Comparison of ENCODE assay signal across 1 cellular context in genomic region chr7:2451171-2452073, GRCh38.
A peak's percentile ranks its signal among the peaks of the same experiment; 100 is the strongest.
TF ChIP-seq lines count a peak whose summit lies in the region.

No MANE protein-coding gene starts in this region.

TF ChIP-seq in HepG2, 621 proteins besides CTCF, POLR2A, EP300 and RAD21 (continues in another document):
- TF ChIP-seq, protein P1, sequence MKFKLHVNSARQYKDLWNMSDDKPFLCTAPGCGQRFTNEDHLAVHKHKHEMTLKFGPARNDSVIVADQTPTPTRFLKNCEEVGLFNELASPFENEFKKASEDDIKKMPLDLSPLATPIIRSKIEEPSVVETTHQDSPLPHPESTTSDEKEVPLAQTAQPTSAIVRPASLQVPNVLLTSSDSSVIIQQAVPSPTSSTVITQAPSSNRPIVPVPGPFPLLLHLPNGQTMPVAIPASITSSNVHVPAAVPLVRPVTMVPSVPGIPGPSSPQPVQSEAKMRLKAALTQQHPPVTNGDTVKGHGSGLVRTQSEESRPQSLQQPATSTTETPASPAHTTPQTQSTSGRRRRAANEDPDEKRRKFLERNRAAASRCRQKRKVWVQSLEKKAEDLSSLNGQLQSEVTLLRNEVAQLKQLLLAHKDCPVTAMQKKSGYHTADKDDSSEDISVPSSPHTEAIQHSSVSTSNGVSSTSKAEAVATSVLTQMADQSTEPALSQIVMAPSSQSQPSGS (CRISPR knock-in tag; IDR thresholded peaks at IDR 0.05): 0 out of 2 replicates have a peak, but pooled peaks have one; percentile 10
- TF ChIP-seq ZNF614 (CRISPR knock-in tag; IDR thresholded peaks at IDR 0.05; ENCODE audit: borderline replicate concordance) (no peak), ZNF549 (CRISPR knock-in tag; IDR thresholded peaks at IDR 0.05) (no peak), HOXD1 (CRISPR knock-in tag; IDR thresholded peaks at IDR 0.05) (no peak), ZNF12 (CRISPR knock-in tag; IDR thresholded peaks at IDR 0.05) (no peak), TEAD2 (CRISPR knock-in tag; IDR thresholded peaks at IDR 0.05) (no peak), ZSCAN25 (CRISPR knock-in tag; IDR thresholded peaks at IDR 0.05) (peak; percentile 4; the same call in 1 of the 2 replicates), TAF1 (CRISPR knock-in tag; IDR thresholded peaks at IDR 0.05) (peak; percentile 46), SMAD9 (CRISPR knock-in tag; IDR thresholded peaks at IDR 0.05) (no peak), SMYD3 (CRISPR knock-in tag; IDR thresholded peaks at IDR 0.05) (0 out of 2 replicates have a peak, but pooled peaks have one; percentile 84), MXD3 (CRISPR knock-in tag; IDR thresholded peaks at IDR 0.05) (peak; percentile 76; the same call in 1 of the 2 replicates), CBX1 (IDR thresholded peaks at IDR 0.05; ENCODE audit: low read depth) (no peak), AHR (CRISPR knock-in tag; IDR thresholded peaks at IDR 0.05) (no peak), ZBTB10 (CRISPR knock-in tag; IDR thresholded peaks at IDR 0.05; ENCODE audit: borderline replicate concordance) (no peak), SATB2 (CRISPR knock-in tag; IDR thresholded peaks at IDR 0.05) (no peak), PCBP2 (optimal IDR thresholded peaks at IDR 0.05; ENCODE audit: low read depth, low read length, poor library complexity, severe bottlenecking) (no peak), REL (CRISPR knock-in tag; conservative IDR thresholded peaks at IDR 0.05) (no peak), ZNF639 (CRISPR knock-in tag; conservative IDR thresholded peaks at IDR 0.05) (no peak), BCL6 (CRISPR knock-in tag; IDR thresholded peaks at IDR 0.05) (peak; percentile 33; the same call in 1 of the 2 replicates), NBN (conservative IDR thresholded peaks at IDR 0.05) (no peak), ZNF773 (CRISPR knock-in tag; IDR thresholded peaks at IDR 0.05; ENCODE audit: borderline replicate concordance) (no peak; the same call in 1 of the 2 replicates), ZNF468 (CRISPR knock-in tag; IDR thresholded peaks at IDR 0.05) (peak; percentile 62; the same call in 1 of the 2 replicates), ZBTB39 (CRISPR knock-in tag; IDR thresholded peaks at IDR 0.05) (no peak), SIX4 (CRISPR knock-in tag; IDR thresholded peaks at IDR 0.05) (no peak), CREB1 (IDR thresholded peaks at IDR 0.05) (no peak), CREB1 (CRISPR knock-in tag; IDR thresholded peaks at IDR 0.05) (no peak), NCOA2 (CRISPR knock-in tag; IDR thresholded peaks at IDR 0.05) (no peak), SUZ12 (IDR thresholded peaks at IDR 0.05; ENCODE audit: low read depth, low read length) (no peak), MTF2 (CRISPR knock-in tag; IDR thresholded peaks at IDR 0.05; ENCODE audit: borderline replicate concordance) (no peak), ZBTB42 (CRISPR knock-in tag; IDR thresholded peaks at IDR 0.05) (0 out of 2 replicates have a peak, but pooled peaks have one; percentile 67), ZNF703 (CRISPR knock-in tag; IDR thresholded peaks at IDR 0.05; ENCODE audit: borderline replicate concordance) (no peak; the same call in 1 of the 2 replicates), ZMYM4 (CRISPR knock-in tag; IDR thresholded peaks at IDR 0.05) (0 out of 2 replicates have a peak, but pooled peaks have one; percentile 47), ZHX2 (IDR thresholded peaks at IDR 0.05; ENCODE audit: low read depth) (no peak), ZHX2 (CRISPR knock-in tag; IDR thresholded peaks at IDR 0.05; ENCODE audit: borderline replicate concordance) (no peak; the same call in 1 of the 2 replicates), ZNF292 (CRISPR knock-in tag; IDR thresholded peaks at IDR 0.05; ENCODE audit: borderline replicate concordance, low read depth) (peak; percentile 65), HNRNPUL1 (IDR thresholded peaks at IDR 0.05; ENCODE audit: low read depth, low read length) (no peak)
- TF ChIP-seq, protein P2, sequence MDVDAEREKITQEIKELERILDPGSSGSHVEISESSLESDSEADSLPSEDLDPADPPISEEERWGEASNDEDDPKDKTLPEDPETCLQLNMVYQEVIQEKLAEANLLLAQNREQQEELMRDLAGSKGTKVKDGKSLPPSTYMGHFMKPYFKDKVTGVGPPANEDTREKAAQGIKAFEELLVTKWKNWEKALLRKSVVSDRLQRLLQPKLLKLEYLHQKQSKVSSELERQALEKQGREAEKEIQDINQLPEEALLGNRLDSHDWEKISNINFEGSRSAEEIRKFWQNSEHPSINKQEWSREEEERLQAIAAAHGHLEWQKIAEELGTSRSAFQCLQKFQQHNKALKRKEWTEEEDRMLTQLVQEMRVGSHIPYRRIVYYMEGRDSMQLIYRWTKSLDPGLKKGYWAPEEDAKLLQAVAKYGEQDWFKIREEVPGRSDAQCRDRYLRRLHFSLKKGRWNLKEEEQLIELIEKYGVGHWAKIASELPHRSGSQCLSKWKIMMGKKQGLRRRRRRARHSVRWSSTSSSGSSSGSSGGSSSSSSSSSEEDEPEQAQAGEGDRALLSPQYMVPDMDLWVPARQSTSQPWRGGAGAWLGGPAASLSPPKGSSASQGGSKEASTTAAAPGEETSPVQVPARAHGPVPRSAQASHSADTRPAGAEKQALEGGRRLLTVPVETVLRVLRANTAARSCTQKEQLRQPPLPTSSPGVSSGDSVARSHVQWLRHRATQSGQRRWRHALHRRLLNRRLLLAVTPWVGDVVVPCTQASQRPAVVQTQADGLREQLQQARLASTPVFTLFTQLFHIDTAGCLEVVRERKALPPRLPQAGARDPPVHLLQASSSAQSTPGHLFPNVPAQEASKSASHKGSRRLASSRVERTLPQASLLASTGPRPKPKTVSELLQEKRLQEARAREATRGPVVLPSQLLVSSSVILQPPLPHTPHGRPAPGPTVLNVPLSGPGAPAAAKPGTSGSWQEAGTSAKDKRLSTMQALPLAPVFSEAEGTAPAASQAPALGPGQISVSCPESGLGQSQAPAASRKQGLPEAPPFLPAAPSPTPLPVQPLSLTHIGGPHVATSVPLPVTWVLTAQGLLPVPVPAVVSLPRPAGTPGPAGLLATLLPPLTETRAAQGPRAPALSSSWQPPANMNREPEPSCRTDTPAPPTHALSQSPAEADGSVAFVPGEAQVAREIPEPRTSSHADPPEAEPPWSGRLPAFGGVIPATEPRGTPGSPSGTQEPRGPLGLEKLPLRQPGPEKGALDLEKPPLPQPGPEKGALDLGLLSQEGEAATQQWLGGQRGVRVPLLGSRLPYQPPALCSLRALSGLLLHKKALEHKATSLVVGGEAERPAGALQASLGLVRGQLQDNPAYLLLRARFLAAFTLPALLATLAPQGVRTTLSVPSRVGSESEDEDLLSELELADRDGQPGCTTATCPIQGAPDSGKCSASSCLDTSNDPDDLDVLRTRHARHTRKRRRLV (CRISPR knock-in tag; IDR thresholded peaks at IDR 0.05): no peak; the same call in 1 of the 2 replicates
- TF ChIP-seq, protein P3, sequence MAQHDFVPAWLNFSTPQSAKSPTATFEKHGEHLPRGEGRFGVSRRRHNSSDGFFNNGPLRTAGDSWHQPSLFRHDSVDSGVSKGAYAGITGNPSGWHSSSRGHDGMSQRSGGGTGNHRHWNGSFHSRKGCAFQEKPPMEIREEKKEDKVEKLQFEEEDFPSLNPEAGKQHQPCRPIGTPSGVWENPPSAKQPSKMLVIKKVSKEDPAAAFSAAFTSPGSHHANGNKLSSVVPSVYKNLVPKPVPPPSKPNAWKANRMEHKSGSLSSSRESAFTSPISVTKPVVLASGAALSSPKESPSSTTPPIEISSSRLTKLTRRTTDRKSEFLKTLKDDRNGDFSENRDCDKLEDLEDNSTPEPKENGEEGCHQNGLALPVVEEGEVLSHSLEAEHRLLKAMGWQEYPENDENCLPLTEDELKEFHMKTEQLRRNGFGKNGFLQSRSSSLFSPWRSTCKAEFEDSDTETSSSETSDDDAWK (CRISPR knock-in tag; IDR thresholded peaks at IDR 0.05): no peak
- TF ChIP-seq, protein P4, sequence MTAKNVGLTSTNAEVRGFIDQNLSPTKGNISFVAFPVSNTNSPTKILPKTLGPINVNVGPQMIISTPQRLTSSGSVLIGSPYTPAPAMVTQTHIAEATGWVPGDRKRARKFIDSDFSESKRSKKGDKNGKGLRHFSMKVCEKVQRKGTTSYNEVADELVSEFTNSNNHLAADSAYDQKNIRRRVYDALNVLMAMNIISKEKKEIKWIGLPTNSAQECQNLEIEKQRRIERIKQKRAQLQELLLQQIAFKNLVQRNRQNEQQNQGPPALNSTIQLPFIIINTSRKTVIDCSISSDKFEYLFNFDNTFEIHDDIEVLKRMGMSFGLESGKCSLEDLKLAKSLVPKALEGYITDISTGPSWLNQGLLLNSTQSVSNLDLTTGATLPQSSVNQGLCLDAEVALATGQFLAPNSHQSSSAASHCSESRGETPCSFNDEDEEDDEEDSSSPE (CRISPR knock-in tag; IDR thresholded peaks at IDR 0.05): no peak
